15 cellular contexts compared by ENCODE assay signal in genomic region chr5:6492934-6493333, GRCh38. TPM values are rescaled to one million over a fixed set of nuclear protein-coding genes. Genes with fewer than 3 reads are reported as not detected.
DNase-seq lines count a peak whose midpoint lies in the region; ATAC-seq and TF ChIP-seq lines count a peak whose summit lies in the region.
"Had no signal": no experiment of that assay in that cellular context is flagged by ENCODE, and none has a peak within 500 bp of the region (broad histone marks: within the 10 kb centered on the region; RNA-seq: fewer than 3 reads in every experiment).

No MANE protein-coding gene starts in this region.

- H3K4me2 ChIP-seq in MM.1S (ENCODE audit: low read depth, low read length), result no peak overlapping the region
- H3K4me2 ChIP-seq: BLaER1, neural progenitor cell had no signal

- POLR2A ChIA-PET in CD4-positive, alpha-beta memory T cell (lab: Charles Lee; ENCODE audit: partially characterized antibody), result no interaction called here

- H3K27ac ChIP-seq in coronary artery (no peak overlapping the region), MM.1S (ENCODE audit: low read length) (no peak overlapping the region)
- H3K27ac ChIP-seq in CD4-positive, alpha-beta memory T cell (ENCODE audit: low read depth, low read length), result no peak overlapping the region
- H3K27ac ChIP-seq: BLaER1, neural progenitor cell had no signal

- H3F3A ChIP-seq in MM.1S (ENCODE audit: insufficient read depth, low read length), result peaks cover 26% of the 10 kb centered on the region

- H3K36me3 Mint-ChIP-seq in CD4-positive, alpha-beta memory T cell, result no peaks in the 10 kb centered on the region
- H3K36me3 Mint-ChIP-seq in activated T-cell treated with anti-CD3 and anti-CD28 coated beads, Interleukin-2, amount 50 U/mL, for 24 hours (ENCODE audit: low read depth), result no peaks in the 10 kb centered on the region
- no peaks in the 10 kb centered on the region for H3K36me3 Mint-ChIP-seq in HFFc6 (ENCODE audit: low read depth)
- H3K36me3 Mint-ChIP-seq: neural progenitor cell had no signal

- H3K27me3 Mint-ChIP-seq in CD4-positive, alpha-beta memory T cell, result peaks cover 14 to 26% of the 10 kb centered on the region in 2 donors
- peaks cover 41% of the 10 kb centered on the region for H3K27me3 Mint-ChIP-seq in activated T-cell treated with anti-CD3 and anti-CD28 coated beads, Interleukin-2, amount 50 U/mL, for 24 hours
- H3K27me3 Mint-ChIP-seq in HFFc6 (ENCODE audit: insufficient read depth), result no peaks in the 10 kb centered on the region; the same call in 1 of the 2 replicates
- H3K27me3 Mint-ChIP-seq: dendritic cell treated with granulocyte-macrophage colony-stimulating factor and Interleukin-4, amounts not matched to agents 40 ng/mL and 50 ng/mL, for 4 days had no signal

- H3K9ac ChIP-seq in MM.1S (ENCODE audit: low read length), result no peak overlapping the region
- H3K9ac ChIP-seq: BLaER1, neural progenitor cell had no signal

- no peak overlapping the region for H3K4me3 Mint-ChIP-seq in CD4-positive, alpha-beta memory T cell
- H3K4me3 Mint-ChIP-seq in activated T-cell treated with anti-CD3 and anti-CD28 coated beads, Interleukin-2, amount 50 U/mL, for 24 hours, result no peak overlapping the region
- H3K4me3 Mint-ChIP-seq in HFFc6, result no peak overlapping the region
- H3K4me3 Mint-ChIP-seq: dendritic cell treated with granulocyte-macrophage colony-stimulating factor and Interleukin-4, amounts not matched to agents 40 ng/mL and 50 ng/mL, for 4 days; neural progenitor cell; stimulated activated naive CD8-positive, alpha-beta T cell treated with anti-CD3 and anti-CD28 coated beads, Interleukin-15, Interleukin-2, amounts not matched to agents 100 ng/mL and 50 ng/mL, for 24 hours; T-helper 1 cell treated with Interleukin-12 subunit alpha and Interleukin-12 subunit beta and Interleukin-4 antibody, amounts not matched to agents 30 μg/mL and 1 μg/mL, for 36 hours had no signal

- CTCF ChIA-PET in CD4-positive, alpha-beta memory T cell (lab: Charles Lee; ENCODE audit: partially characterized antibody), result no interaction called here

- H3K4me1 Mint-ChIP-seq in CD4-positive, alpha-beta memory T cell, result no peaks in the 10 kb centered on the region
- H3K4me1 Mint-ChIP-seq in activated T-cell treated with anti-CD3 and anti-CD28 coated beads, Interleukin-2, amount 50 U/mL, for 24 hours (ENCODE audit: low read depth), result peaks cover 26% of the 10 kb centered on the region
- no peaks in the 10 kb centered on the region for H3K4me1 Mint-ChIP-seq in HFFc6 (ENCODE audit: low read depth)

- H3K27me3 ChIP-seq in CD4-positive, alpha-beta memory T cell (ENCODE audit: insufficient read depth, low read length), result no peaks in the 10 kb centered on the region
- no peaks in the 10 kb centered on the region for H3K27me3 ChIP-seq in MM.1S (replicated peaks; ENCODE audit: insufficient read depth, low read length)

- H3K9me3 Mint-ChIP-seq in CD4-positive, alpha-beta memory T cell, result peaks cover 0 to 3% (median 0%) of the 10 kb centered on the region in 8 donors
- H3K9me3 Mint-ChIP-seq in activated T-cell treated with anti-CD3 and anti-CD28 coated beads, Interleukin-2, amount 50 U/mL, for 24 hours, result no peaks in the 10 kb centered on the region
- no peaks in the 10 kb centered on the region for H3K9me3 Mint-ChIP-seq in HFFc6
- H3K9me3 Mint-ChIP-seq: dendritic cell treated with granulocyte-macrophage colony-stimulating factor and Interleukin-4, amounts not matched to agents 40 ng/mL and 50 ng/mL, for 4 days; neural progenitor cell; stimulated activated naive CD8-positive, alpha-beta T cell treated with anti-CD3 and anti-CD28 coated beads, Interleukin-15, Interleukin-2, amounts not matched to agents 100 ng/mL and 50 ng/mL, for 24 hours; T-helper 1 cell treated with Interleukin-12 subunit alpha and Interleukin-12 subunit beta and Interleukin-4 antibody, amounts not matched to agents 30 μg/mL and 1 μg/mL, for 36 hours had no signal

- no peak overlapping the region for H3K27ac Mint-ChIP-seq in CD4-positive, alpha-beta memory T cell
- no peak overlapping the region for H3K27ac Mint-ChIP-seq in activated T-cell treated with anti-CD3 and anti-CD28 coated beads, Interleukin-2, amount 50 U/mL, for 24 hours
- no peak overlapping the region for H3K27ac Mint-ChIP-seq in HFFc6
- H3K27ac Mint-ChIP-seq: dendritic cell treated with granulocyte-macrophage colony-stimulating factor and Interleukin-4, amounts not matched to agents 40 ng/mL and 50 ng/mL, for 4 days; neural progenitor cell; stimulated activated naive CD8-positive, alpha-beta T cell treated with anti-CD3 and anti-CD28 coated beads, Interleukin-15, Interleukin-2, amounts not matched to agents 100 ng/mL and 50 ng/mL, for 24 hours; T-helper 1 cell treated with Interleukin-12 subunit alpha and Interleukin-12 subunit beta and Interleukin-4 antibody, amounts not matched to agents 30 μg/mL and 1 μg/mL, for 36 hours had no signal

- no peak overlapping the region for H2AFZ ChIP-seq in MM.1S (ENCODE audit: low read length)
- H2AFZ ChIP-seq: neural progenitor cell had no signal

- ATAC-seq in GM18861 (IDR thresholded peaks at IDR 0.05; ENCODE audit: unreplicated experiment), result peak; percentile 23
- peak; percentile 35 for ATAC-seq in GM21825 (IDR thresholded peaks at IDR 0.05; ENCODE audit: unreplicated experiment)
- peak; percentile 33 for ATAC-seq in HG03442 (IDR thresholded peaks at IDR 0.05; ENCODE audit: unreplicated experiment)

- H3K79me2 ChIP-seq in MM.1S (ENCODE audit: low read length), result peaks cover 55% of the 10 kb centered on the region

- DNase-seq in coronary artery (ENCODE audit: low spot score), result peak; percentile 28
- no peak for DNase-seq in CD4-positive, alpha-beta memory T cell
- DNase-seq in activated T-cell treated with anti-CD3 and anti-CD28 coated beads, Interleukin-2, amount 50 U/mL, for 24 hours, result no peak
- no peak for DNase-seq in HFFc6
- no peak for DNase-seq in MM.1S
- DNase-seq: DMS79 treated with DMSO at 0.1 percent for 48 hours, NCI-H1092 treated with DMSO at 0.1 percent for 48 hours had no signal

- H3K9me2 ChIP-seq in MM.1S (replicated peaks; ENCODE audit: insufficient read depth, low read length), result no peaks in the 10 kb centered on the region

- no peaks in the 10 kb centered on the region for H3K4me1 ChIP-seq in CD4-positive, alpha-beta memory T cell (ENCODE audit: insufficient read depth, low read length)
- peaks cover 62% of the 10 kb centered on the region for H3K4me1 ChIP-seq in MM.1S (ENCODE audit: low read length)
- H3K4me1 ChIP-seq: neural progenitor cell had no signal

- intact Hi-C loops in CD4-positive, alpha-beta memory T cell (cut with micrococcal nuclease), result no loop called here

- no peaks in the 10 kb centered on the region for H3K9me3 ChIP-seq in CD4-positive, alpha-beta memory T cell (ENCODE audit: control insufficient read depth in 1 of 2, low read length in 2 of 2)
- no peaks in the 10 kb centered on the region for H3K9me3 ChIP-seq in MM.1S (replicated peaks; ENCODE audit: insufficient read depth, low read length)
- H3K9me3 ChIP-seq: BLaER1 had no signal

- no peaks in the 10 kb centered on the region for H3K36me3 ChIP-seq in CD4-positive, alpha-beta memory T cell (ENCODE audit: insufficient read depth, low read length)
- H3K36me3 ChIP-seq in MM.1S (replicated peaks; ENCODE audit: insufficient read depth, low read length), result peaks cover 12% of the 10 kb centered on the region; the same call in 1 of the 2 replicates
- H3K36me3 ChIP-seq: BLaER1, neural progenitor cell had no signal

- H3K4me3 ChIP-seq in coronary artery (no peak overlapping the region), MM.1S (ENCODE audit: low read length) (no peak overlapping the region)
- H3K4me3 ChIP-seq in CD4-positive, alpha-beta memory T cell (ENCODE audit: low read length in 2 of 2), result no peak overlapping the region
- H3K4me3 ChIP-seq: BLaER1, neural progenitor cell had no signal

- H4K20me1 ChIP-seq in MM.1S (ENCODE audit: insufficient read depth, low read length), result no peaks in the 10 kb centered on the region
- H4K20me1 ChIP-seq: BLaER1 had no signal

- TF ChIP-seq CTCF in coronary artery (IDR thresholded peaks at IDR 0.05) (no peak), HFFc6 (IDR thresholded peaks at IDR 0.05) (no peak), MM.1S (IDR thresholded peaks at IDR 0.05; ENCODE audit: low read length) (no peak)

RNA-seq across cellular contexts. Expression of gene UBE2QL1, which starts 44.3 kb away (rescaled TPM):
- total RNA-seq in CD4-positive, alpha-beta memory T cell, result not detected
- polyA plus RNA-seq in CD4-positive, alpha-beta memory T cell, result not detected
- total RNA-seq in HFFc6 (2021; fragmentation: NEBNext Ultra II Directional; extraction: Animal tissue kit (Norgen Biotek cat#: 25700)), result not detected
